In the genomic region with DNA sequence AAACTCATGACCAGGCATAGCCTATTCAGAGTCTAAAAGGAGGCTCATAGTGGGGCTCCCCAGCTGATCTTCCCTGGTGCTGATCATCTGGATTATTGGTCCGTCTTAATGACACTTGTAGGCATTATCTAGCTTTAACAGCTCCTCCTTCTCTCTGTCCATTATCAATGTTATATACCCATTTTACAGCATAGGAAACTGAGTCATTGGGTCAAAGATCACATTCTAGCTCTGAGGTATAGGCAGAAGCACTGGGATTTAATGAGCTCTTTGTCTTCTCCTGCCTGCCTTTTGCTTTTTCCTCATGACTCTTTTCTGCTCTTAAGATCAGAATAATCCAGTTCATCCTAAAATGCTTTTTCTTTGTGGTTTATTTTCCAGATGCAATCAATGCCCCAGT, we compare ENCODE assay signal across 14 cellular contexts. TPM values are rescaled to one million over a fixed set of nuclear protein-coding genes. Genes with fewer than 3 reads are reported as not detected.
DNase-seq lines count a peak whose midpoint lies in the region; ATAC-seq and TF ChIP-seq lines count a peak whose summit lies in the region.
"Had no signal": no experiment of that assay in that cellular context is flagged by ENCODE, and none has a peak within 500 bp of the region (broad histone marks: within the 10 kb centered on the region; RNA-seq: fewer than 3 reads in every experiment).

No MANE protein-coding gene starts in this region.

- peaks cover 35% of the 10 kb centered on the region for H3K27me3 Mint-ChIP-seq in activated CD4-positive, alpha-beta T cell treated with anti-CD3 and anti-CD28 coated beads, Interleukin-2, amount 10 ng/mL, durations not matched to agents 24 days and 14 days
- H3K27me3 Mint-ChIP-seq in stimulated activated memory B cell treated with anti-CD40 and anti-IgM and Interleukin-4, amounts not matched to agents 10 μg/mL and 1 μg/mL and 100 μg/mL, for 72 hours: peaks cover 69% of the 10 kb centered on the region

- DNase-seq in adrenal gland: no peak
- no peak for DNase-seq in sigmoid colon
- DNase-seq in activated CD4-positive, alpha-beta T cell treated with anti-CD3 and anti-CD28 coated beads, Interleukin-2, amount 10 ng/mL, durations not matched to agents 24 days and 14 days: no peak
- DNase-seq in stimulated activated CD4-positive, alpha-beta T cell treated with anti-CD3 and anti-CD28 coated beads, Interleukin-15, amount 100 ng/mL, for 24 hours: no peak
- no peak for DNase-seq in head of caudate nucleus
- DNase-seq: natural killer cell; NCI-H526 treated with DMSO at 0.1 percent for 48 hours; stimulated activated CD4-positive, alpha-beta T cell treated with anti-CD3 and anti-CD28 coated beads, Interleukin-4, amount 100 ng/mL, for 24 hours had no signal

- 74 to 91% (median 81%) methylated on average over 1 of the region's 1 CpG for WGBS in adrenal gland, 4 donors
- WGBS in gastroesophageal sphincter (ENCODE audit: low coverage in 1 of 2), 2 donors: 71 to 91% methylated on average over 1 of the region's 1 CpG
- whole genome bisulfite sequencing in sigmoid colon, 2 donors: 63 to 72% methylated on average over 1 of the region's 1 CpG

- H3K4me1 Mint-ChIP-seq in activated CD4-positive, alpha-beta T cell treated with anti-CD3 and anti-CD28 coated beads, Interleukin-2, amount 10 ng/mL, durations not matched to agents 24 days and 14 days: peaks cover 6% of the 10 kb centered on the region
- peaks cover 30% of the 10 kb centered on the region for H3K4me1 Mint-ChIP-seq in stimulated activated memory B cell treated with anti-CD40 and anti-IgM and Interleukin-4, amounts not matched to agents 10 μg/mL and 1 μg/mL and 100 μg/mL, for 72 hours

- TF ChIP-seq CTCF in adrenal gland (IDR thresholded peaks at IDR 0.05) (no peak), gastroesophageal sphincter (IDR thresholded peaks at IDR 0.05) (no peak), sigmoid colon (IDR thresholded peaks at IDR 0.05) (no peak)

- H3K4me3 ChIP-seq in adrenal gland (peak overlapping the region in 1 of 4 donors; percentile 49), gastroesophageal sphincter (peak overlapping the region; percentile 42 to 44), sigmoid colon (peak overlapping the region; percentile 19 to 50 (median 42))

- H3K4me3 Mint-ChIP-seq in activated CD4-positive, alpha-beta T cell treated with anti-CD3 and anti-CD28 coated beads, Interleukin-2, amount 10 ng/mL, durations not matched to agents 24 days and 14 days: no peak overlapping the region
- no peak overlapping the region for H3K4me3 Mint-ChIP-seq in stimulated activated memory B cell treated with anti-CD40 and anti-IgM and Interleukin-4, amounts not matched to agents 10 μg/mL and 1 μg/mL and 100 μg/mL, for 72 hours
- H3K4me3 Mint-ChIP-seq: natural killer cell; T-helper 1 cell treated with Interleukin-12 subunit alpha and Interleukin-12 subunit beta and Interleukin-4 antibody, amounts not matched to agents 30 μg/mL and 1 μg/mL, for 36 hours had no signal

- H3K9me3 ChIP-seq in ES-I3 (ENCODE audit: control insufficient read depth, insufficient read depth, low read length): no peaks in the 10 kb centered on the region
- H3K9me3 ChIP-seq in adrenal gland (replicated peaks in 1 of 3): no peaks in the 10 kb centered on the region
- H3K9me3 ChIP-seq in gastroesophageal sphincter: no peaks in the 10 kb centered on the region
- H3K9me3 ChIP-seq in sigmoid colon: no peaks in the 10 kb centered on the region

- H3K27ac ChIP-seq in adrenal gland (peak overlapping the region in 3 of 5 donors; percentile 34 to 84 (median 69)), gastroesophageal sphincter (peak overlapping the region; percentile 84 to 92 (median 88)), sigmoid colon (peak overlapping the region; percentile 80 to 92 (median 84))

- intact Hi-C loops in adrenal gland (cut with DNase I): no loop called here
- intact Hi-C loops in sigmoid colon (cut with DNase I): loop anchor here (1.0 kb wide), 1 partner anchor 56 kb away; no protein-coding TSS in a partner anchor
- intact Hi-C loops in activated CD4-positive, alpha-beta T cell treated with anti-CD3 and anti-CD28 coated beads, Interleukin-2, amount 10 ng/mL, durations not matched to agents 24 days and 14 days (cut with micrococcal nuclease): no loop called here
- intact Hi-C loops in head of caudate nucleus (cut with DNase I): no loop called here

- TF ChIP-seq EP300 in gastroesophageal sphincter (IDR thresholded peaks at IDR 0.05) (no peak), sigmoid colon (IDR thresholded peaks at IDR 0.05) (no peak)

- H3K9me3 Mint-ChIP-seq in activated CD4-positive, alpha-beta T cell treated with anti-CD3 and anti-CD28 coated beads, Interleukin-2, amount 10 ng/mL, durations not matched to agents 24 days and 14 days: no peaks in the 10 kb centered on the region
- no peaks in the 10 kb centered on the region for H3K9me3 Mint-ChIP-seq in stimulated activated memory B cell treated with anti-CD40 and anti-IgM and Interleukin-4, amounts not matched to agents 10 μg/mL and 1 μg/mL and 100 μg/mL, for 72 hours
- H3K9me3 Mint-ChIP-seq: natural killer cell; T-helper 1 cell treated with Interleukin-12 subunit alpha and Interleukin-12 subunit beta and Interleukin-4 antibody, amounts not matched to agents 30 μg/mL and 1 μg/mL, for 36 hours had no signal

- H3K27ac Mint-ChIP-seq in activated CD4-positive, alpha-beta T cell treated with anti-CD3 and anti-CD28 coated beads, Interleukin-2, amount 10 ng/mL, durations not matched to agents 24 days and 14 days: no peak overlapping the region
- no peak overlapping the region for H3K27ac Mint-ChIP-seq in stimulated activated memory B cell treated with anti-CD40 and anti-IgM and Interleukin-4, amounts not matched to agents 10 μg/mL and 1 μg/mL and 100 μg/mL, for 72 hours
- H3K27ac Mint-ChIP-seq: natural killer cell; T-helper 1 cell treated with Interleukin-12 subunit alpha and Interleukin-12 subunit beta and Interleukin-4 antibody, amounts not matched to agents 30 μg/mL and 1 μg/mL, for 36 hours had no signal

- H3K36me3 ChIP-seq in ES-I3 (ENCODE audit: insufficient read depth, low read length) (no peaks in the 10 kb centered on the region), adrenal gland (replicated peaks in 1 of 2) (no peaks in the 10 kb centered on the region), gastroesophageal sphincter (no peaks in the 10 kb centered on the region), sigmoid colon (no peaks in the 10 kb centered on the region)

- H3K9ac ChIP-seq in ES-I3 (ENCODE audit: low read depth, low read length): peak overlapping the region; percentile 44; the same call in 1 of the 2 replicates

- TF ChIP-seq POLR2A in adrenal gland (IDR thresholded peaks at IDR 0.05) (no peak), gastroesophageal sphincter (IDR thresholded peaks at IDR 0.05) (no peak), sigmoid colon (IDR thresholded peaks at IDR 0.05) (no peak)

- H3K4me1 ChIP-seq in ES-I3 (ENCODE audit: insufficient read depth, low read length) (peaks cover 18% of the 10 kb centered on the region), adrenal gland (replicated peaks in 1 of 2) (peaks cover 45 to 52% of the 10 kb centered on the region in 2 donors), gastroesophageal sphincter (peaks cover 34 to 60% (median 42%) of the 10 kb centered on the region in 3 donors), sigmoid colon (peaks cover 0 to 61% (median 52%) of the 10 kb centered on the region in 4 donors)

- no peak for ATAC-seq in gastroesophageal sphincter
- no peak for ATAC-seq in stimulated activated memory B cell treated with anti-CD40 and anti-IgM and Interleukin-4, amounts not matched to agents 10 μg/mL and 1 μg/mL and 100 μg/mL, for 72 hours
- ATAC-seq: natural killer cell had no signal

- H3K36me3 Mint-ChIP-seq in activated CD4-positive, alpha-beta T cell treated with anti-CD3 and anti-CD28 coated beads, Interleukin-2, amount 10 ng/mL, durations not matched to agents 24 days and 14 days (ENCODE audit: low read depth): no peaks in the 10 kb centered on the region
- no peaks in the 10 kb centered on the region for H3K36me3 Mint-ChIP-seq in stimulated activated memory B cell treated with anti-CD40 and anti-IgM and Interleukin-4, amounts not matched to agents 10 μg/mL and 1 μg/mL and 100 μg/mL, for 72 hours
- H3K36me3 Mint-ChIP-seq: natural killer cell had no signal

- no peaks in the 10 kb centered on the region for H3K27me3 ChIP-seq in adrenal gland
- no peaks in the 10 kb centered on the region for H3K27me3 ChIP-seq in gastroesophageal sphincter
- no peaks in the 10 kb centered on the region for H3K27me3 ChIP-seq in sigmoid colon

RNA-seq across cellular contexts. Expression of a gene that starts 0.8 kb away (rescaled TPM):
- total RNA-seq in adrenal gland (100 to 1,000 TPM in 3 of 8 donors, 10 to 100 TPM in 5; 11.4 to 241 (median 72.2) TPM), gastroesophageal sphincter (100 to 1,000 TPM in 1 of 4 donors, 10 to 100 TPM in 2, 1 to 10 TPM in 1; 5.0 to 121 (median 20.9) TPM), sigmoid colon (100 to 1,000 TPM in 1 of 4 donors, 10 to 100 TPM in 3; 27.6 to 862 (median 38.6) TPM)
- polyA plus RNA-seq in adrenal gland (100 to 1,000 TPM in 2 of 3 donors, 10 to 100 TPM in 1; 64.3 to 330 (median 121) TPM), sigmoid colon (10 to 100 TPM; 24.3 to 50.5 (median 37.6) TPM)
- total RNA-seq in activated CD4-positive, alpha-beta T cell treated with anti-CD3 and anti-CD28 coated beads, Interleukin-2, amount 10 ng/mL, durations not matched to agents 24 days and 14 days: 0.28 TPM in 1 of 2 replicates, not detected in the other
- total RNA-seq: bronchial epithelial cell, natural killer cell had no signal

RNA-seq across cellular contexts. Expression of a gene that starts 14.2 kb away (rescaled TPM):
- 1 to 10 TPM in 1 of 8 donors, not detected in 7; 2.2 TPM for total RNA-seq in adrenal gland
- polyA plus RNA-seq in adrenal gland: under 1 TPM in 2 of 3 donors, not detected in 1; 0.64 to 0.74 TPM
- 1 to 10 TPM in 1 of 4 donors, not detected in 3; 2.2 TPM for total RNA-seq in gastroesophageal sphincter
- total RNA-seq in sigmoid colon: not detected
- under 1 TPM in 1 of 3 donors, not detected in 2; 0.13 TPM for polyA plus RNA-seq in sigmoid colon
- total RNA-seq in activated CD4-positive, alpha-beta T cell treated with anti-CD3 and anti-CD28 coated beads, Interleukin-2, amount 10 ng/mL, durations not matched to agents 24 days and 14 days: not detected in 2 replicates
- total RNA-seq: bronchial epithelial cell, natural killer cell, ureter had no signal

RNA-seq across cellular contexts. Expression of a gene that starts 29.7 kb away (rescaled TPM):
- total RNA-seq in adrenal gland (under 1 TPM in 2 of 8 donors, not detected in 6; 0.36 to 0.53 TPM), gastroesophageal sphincter (1 to 10 TPM; 2.0 to 4.5 (median 2.7) TPM), sigmoid colon (10 to 100 TPM in 3 of 4 donors, 1 to 10 TPM in 1; 9.9 to 62.6 (median 46.0) TPM)
- polyA plus RNA-seq in adrenal gland (under 1 TPM; 0.24 to 0.88 (median 0.56) TPM), sigmoid colon (10 to 100 TPM in 1 of 3 donors, 1 to 10 TPM in 2; 3.0 to 24.6 (median 5.6) TPM)
- not detected in 2 replicates for total RNA-seq in activated CD4-positive, alpha-beta T cell treated with anti-CD3 and anti-CD28 coated beads, Interleukin-2, amount 10 ng/mL, durations not matched to agents 24 days and 14 days
- total RNA-seq: bronchial epithelial cell, natural killer cell, ureter had no signal
